Comparison of ENCODE assay signal across 23 cellular contexts in genomic region chr18:7307018-7307417, GRCh38.
"Had no signal": no experiment of that assay in that cellular context is flagged by ENCODE, and none has a peak within 500 bp of the region (broad histone marks: within the 10 kb centered on the region; RNA-seq: fewer than 3 reads in every experiment).

No MANE protein-coding gene starts in this region.

- H3K4me3 ChIP-seq: gastrocnemius medialis, pancreas, stomach, suprapubic skin, tibial artery, upper lobe of right lung had no signal

- DNase-seq: activated CD4-positive, alpha-beta T cell treated with anti-CD3 and anti-CD28 coated beads for 4 hours; activated CD4-positive, alpha-beta T cell treated with anti-CD3 and anti-CD28 coated beads, Interleukin-2, amount 50 U/mL, for 4 hours; activated naive CD4-positive, alpha-beta T cell; activated T-cell treated with anti-CD3 and anti-CD28 coated beads for 4 hours; activated T-cell treated with anti-CD3 and anti-CD28 coated beads, Interleukin-2, amount 50 U/mL, for 72 hours; dermis blood vessel endothelial cell; effector CD4-positive, alpha-beta T cell; gastrocnemius medialis; hypothalamus; mammary epithelial cell; naive B cell; pancreas; stimulated activated CD4-positive, alpha-beta T cell treated with anti-CD3 and anti-CD28 coated beads, Interleukin-15, amount 100 ng/mL, for 24 hours; stimulated activated CD4-positive, alpha-beta T cell treated with anti-CD3 and anti-CD28 coated beads, Interleukin-2, amount 100 ng/mL, for 24 hours; stimulated activated naive B cell treated with anti-CD40 and anti-IgM and Interleukin-4, amounts not matched to agents 10 μg/mL and 1 μg/mL and 100 μg/mL, for 72 hours; stomach; SW 1271; T-helper 9 cell; tibial artery; upper lobe of right lung had no signal

- H3K4me1 ChIP-seq: gastrocnemius medialis, pancreas, stomach, suprapubic skin, upper lobe of right lung had no signal

- ATAC-seq: activated naive CD4-positive, alpha-beta T cell treated with anti-CD3 and anti-CD28 coated beads, Interleukin-2, amount 50 U/mL, for 72 hours; activated T-cell treated with anti-CD3 and anti-CD28 coated beads, Interleukin-2, amount 50 U/mL, for 72 hours; gastrocnemius medialis; pancreas; stimulated activated naive B cell treated with anti-CD40 and anti-IgM and Interleukin-4, amounts not matched to agents 10 μg/mL and 1 μg/mL and 100 μg/mL, for 72 hours had no signal

- H3K27me3 ChIP-seq: gastrocnemius medialis, pancreas, stomach, suprapubic skin, tibial artery, upper lobe of right lung had no signal

- H3K27ac ChIP-seq: gastrocnemius medialis, pancreas, stomach, suprapubic skin, upper lobe of right lung, VCaP had no signal

- H3K36me3 ChIP-seq: gastrocnemius medialis, pancreas, stomach, suprapubic skin, tibial artery, upper lobe of right lung had no signal

- H3K9me3 ChIP-seq: gastrocnemius medialis, pancreas, stomach, suprapubic skin, upper lobe of right lung had no signal
